Comparison of ENCODE assay signal across 24 cellular contexts in the genomic region with DNA sequence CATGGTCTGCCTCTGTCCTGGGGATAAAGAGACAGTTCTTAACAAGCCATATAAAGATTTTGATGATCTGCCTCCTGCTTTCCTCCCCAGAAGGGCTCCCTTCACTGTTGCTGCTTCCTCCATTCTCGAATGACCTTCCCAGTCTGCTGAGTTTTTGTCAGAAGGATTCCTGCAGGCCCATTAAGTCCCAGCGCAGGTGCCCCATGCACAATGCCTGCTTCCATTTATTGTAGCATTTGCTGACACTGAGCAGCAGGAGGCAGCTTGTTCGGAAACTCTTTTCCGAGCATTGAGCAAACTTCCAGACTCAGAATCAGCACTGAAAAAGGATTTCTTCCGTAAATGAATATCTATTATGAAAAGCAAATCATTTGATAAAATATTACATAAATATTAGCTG.
"Had no signal": no experiment of that assay in that cellular context is flagged by ENCODE, and none has a peak within 500 bp of the region (broad histone marks: within the 10 kb centered on the region; RNA-seq: fewer than 3 reads in every experiment).

No MANE protein-coding gene starts in this region.

- H3K9me3 Mint-ChIP-seq: naive B cell; T-helper 1 cell treated with Interleukin-12 subunit alpha and Interleukin-12 subunit beta and Interleukin-4 antibody, amounts not matched to agents 30 μg/mL and 1 μg/mL, for 36 hours had no signal

- DNase-seq: activated CD4-positive, alpha-beta T cell treated with anti-CD3 and anti-CD28 coated beads for 48 hours; activated CD4-positive, alpha-beta T cell treated with anti-CD3 and anti-CD28 coated beads, Interleukin-2, amount 50 U/mL, for 48 hours; activated CD8-positive, alpha-beta memory T cell treated with anti-CD3 and anti-CD28 coated beads for 24 hours; activated effector memory CD4-positive, alpha-beta T cell treated with Interleukin-2 at 50 U/mL for 16 hours; activated naive CD4-positive, alpha-beta T cell treated with Interleukin-2 at 50 U/mL for 16 hours; adrenal gland; brain microvascular endothelial cell; left ventricle myocardium inferior; mesendoderm; naive B cell; right lobe of liver; stimulated activated CD4-positive, alpha-beta T cell treated with anti-CD3 and anti-CD28 coated beads, Interleukin-2, amount 100 ng/mL, for 48 hours; stimulated activated naive CD4-positive, alpha-beta T cell treated with Interleukin-2 at 50 U/mL for 16 hours; T-helper 9 cell; thyroid gland; upper lobe of left lung had no signal

- H3K4me1 ChIP-seq: adrenal gland, right lobe of liver, thyroid gland, upper lobe of left lung had no signal

- H3K27ac Mint-ChIP-seq: activated naive CD8-positive, alpha-beta T cell; naive B cell; progenitor cell of endocrine pancreas; T-helper 1 cell treated with Interleukin-12 subunit alpha and Interleukin-12 subunit beta and Interleukin-4 antibody, amounts not matched to agents 30 μg/mL and 1 μg/mL, for 36 hours had no signal

- H3K27me3 Mint-ChIP-seq: progenitor cell of endocrine pancreas had no signal

- ATAC-seq: activated CD4-positive, CD25-positive, alpha-beta regulatory T cell treated with anti-CD3 and anti-CD28 coated beads, Interleukin-2, amount 50 U/mL, for 24 hours; right lobe of liver had no signal

- H3K4me3 Mint-ChIP-seq: activated naive CD8-positive, alpha-beta T cell; naive B cell; T-helper 1 cell treated with Interleukin-12 subunit alpha and Interleukin-12 subunit beta and Interleukin-4 antibody, amounts not matched to agents 30 μg/mL and 1 μg/mL, for 36 hours had no signal

- H3K27me3 ChIP-seq: adrenal gland, ascending aorta, brain microvascular endothelial cell, right lobe of liver, thyroid gland, upper lobe of left lung had no signal

- H3K4me3 ChIP-seq: adrenal gland, ascending aorta, left ventricle myocardium inferior, lung, right lobe of liver, thyroid gland, upper lobe of left lung had no signal

- H3K4me1 Mint-ChIP-seq: naive B cell had no signal

- H3K9me3 ChIP-seq: adrenal gland, ascending aorta, left ventricle myocardium inferior, right lobe of liver, thyroid gland, upper lobe of left lung had no signal

- H3K27ac ChIP-seq: adrenal gland, ascending aorta, brain microvascular endothelial cell, epithelial cell of prostate, left ventricle myocardium inferior, right lobe of liver, thyroid gland, upper lobe of left lung, VCaP had no signal

- H3K36me3 Mint-ChIP-seq: activated naive CD8-positive, alpha-beta T cell; naive B cell had no signal

- H3K36me3 ChIP-seq: adrenal gland, brain microvascular endothelial cell, right lobe of liver, thyroid gland, upper lobe of left lung had no signal
